Comparison of ENCODE assay signal across 10 cellular contexts in the genomic region with DNA sequence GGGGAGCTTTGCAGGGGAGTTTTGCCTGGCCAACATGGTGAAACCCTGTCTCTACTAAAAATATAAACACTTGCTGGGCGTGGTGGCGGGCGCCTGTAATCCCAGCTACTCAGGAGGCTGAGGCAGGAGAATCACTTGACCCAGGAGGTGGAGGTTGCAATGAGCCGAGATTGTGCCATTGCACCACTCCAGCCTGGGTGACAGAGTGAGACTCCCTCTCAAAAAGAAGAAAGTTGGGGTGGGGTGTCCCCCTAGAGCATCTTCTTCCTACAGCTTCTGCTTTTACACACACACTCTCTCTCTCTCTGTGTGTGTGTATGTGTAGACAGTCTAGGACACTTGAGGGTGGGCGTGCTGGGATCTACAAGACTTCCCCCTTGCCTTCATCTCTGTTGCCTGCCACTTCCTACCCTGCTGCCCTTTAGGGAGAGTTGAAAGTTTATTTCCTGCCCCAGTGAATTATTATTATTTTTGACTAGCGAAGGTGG. TPM values are rescaled to one million over a fixed set of nuclear protein-coding genes. Genes with fewer than 3 reads are reported as not detected.
A peak's percentile ranks its signal among the peaks of the same experiment; 100 is the strongest.
DNase-seq lines count a peak whose midpoint lies in the region; ATAC-seq and TF ChIP-seq lines count a peak whose summit lies in the region.
"Had no signal": no experiment of that assay in that cellular context is flagged by ENCODE, and none has a peak within 500 bp of the region (broad histone marks: within the 10 kb centered on the region; RNA-seq: fewer than 3 reads in every experiment).

No MANE protein-coding gene starts in this region.

- H3K27me3 Mint-ChIP-seq in T-helper 1 cell treated with Interleukin-12 subunit alpha and Interleukin-12 subunit beta and Interleukin-4 antibody, amounts not matched to agents 30 μg/mL and 1 μg/mL, for 36 hours (ENCODE audit: low read depth) = peaks cover 9% of the 10 kb centered on the region
- no peaks in the 10 kb centered on the region for H3K27me3 Mint-ChIP-seq in activated CD4-positive, alpha-beta memory T cell treated with anti-CD3 and anti-CD28 coated beads for 36 hours

- intact Hi-C loops in activated CD4-positive, alpha-beta memory T cell treated with anti-CD3 and anti-CD28 coated beads for 36 hours (cut with micrococcal nuclease) = loop anchor here (1.0 to 2.0 kb wide), 2 partner anchors 23 to 46 kb away; no protein-coding TSS in a partner anchor

- H3K4me1 Mint-ChIP-seq in T-helper 1 cell treated with Interleukin-12 subunit alpha and Interleukin-12 subunit beta and Interleukin-4 antibody, amounts not matched to agents 30 μg/mL and 1 μg/mL, for 36 hours (ENCODE audit: low read depth) = peaks cover 30% of the 10 kb centered on the region
- peaks cover 15% of the 10 kb centered on the region for H3K4me1 Mint-ChIP-seq in activated CD4-positive, alpha-beta memory T cell treated with anti-CD3 and anti-CD28 coated beads for 36 hours (ENCODE audit: low read depth)

- TF ChIP-seq CTCF in omental fat pad (IDR thresholded peaks at IDR 0.05) = no peak

- H3K9me3 Mint-ChIP-seq in T-helper 1 cell treated with Interleukin-12 subunit alpha and Interleukin-12 subunit beta and Interleukin-4 antibody, amounts not matched to agents 30 μg/mL and 1 μg/mL, for 36 hours = no peaks in the 10 kb centered on the region
- H3K9me3 Mint-ChIP-seq in activated CD4-positive, alpha-beta memory T cell treated with anti-CD3 and anti-CD28 coated beads for 36 hours = no peaks in the 10 kb centered on the region
- H3K9me3 Mint-ChIP-seq: mesothelial cell of epicardium had no signal

- peak overlapping the region; percentile 41 for H3K4me3 Mint-ChIP-seq in T-helper 1 cell treated with Interleukin-12 subunit alpha and Interleukin-12 subunit beta and Interleukin-4 antibody, amounts not matched to agents 30 μg/mL and 1 μg/mL, for 36 hours
- no peak overlapping the region for H3K4me3 Mint-ChIP-seq in activated CD4-positive, alpha-beta memory T cell treated with anti-CD3 and anti-CD28 coated beads for 36 hours
- H3K4me3 Mint-ChIP-seq: mesothelial cell of epicardium had no signal

- peak; percentile 15 for ATAC-seq in HG03039 (IDR thresholded peaks at IDR 0.05; ENCODE audit: unreplicated experiment)
- ATAC-seq in omental fat pad (ENCODE audit: low FRiP score) = peak; percentile 19

- H3K36me3 Mint-ChIP-seq in T-helper 1 cell treated with Interleukin-12 subunit alpha and Interleukin-12 subunit beta and Interleukin-4 antibody, amounts not matched to agents 30 μg/mL and 1 μg/mL, for 36 hours (ENCODE audit: low read depth) = no peaks in the 10 kb centered on the region
- no peaks in the 10 kb centered on the region for H3K36me3 Mint-ChIP-seq in activated CD4-positive, alpha-beta memory T cell treated with anti-CD3 and anti-CD28 coated beads for 36 hours
- H3K36me3 Mint-ChIP-seq: mesothelial cell of epicardium had no signal

- POLR2A ChIA-PET in activated CD4-positive, alpha-beta memory T cell treated with anti-CD3 and anti-CD28 coated beads for 36 hours (lab: Charles Lee) = no interaction called here

- H3K27ac Mint-ChIP-seq in T-helper 1 cell treated with Interleukin-12 subunit alpha and Interleukin-12 subunit beta and Interleukin-4 antibody, amounts not matched to agents 30 μg/mL and 1 μg/mL, for 36 hours = peak overlapping the region; percentile 75
- peak overlapping the region; percentile 69 for H3K27ac Mint-ChIP-seq in activated CD4-positive, alpha-beta memory T cell treated with anti-CD3 and anti-CD28 coated beads for 36 hours
- H3K27ac Mint-ChIP-seq: mesothelial cell of epicardium had no signal

- no peak for DNase-seq in T-helper 1 cell
- no peak for DNase-seq in activated CD4-positive, alpha-beta memory T cell treated with anti-CD3 and anti-CD28 coated beads for 36 hours
- DNase-seq in omental fat pad (ENCODE audit: low spot score) = no peak
- no peak for DNase-seq in NCI-H2227 treated with DMSO at 0.1 percent for 48 hours (lab: John Stamatoyannopoulos, UW)
- DNase-seq in NCI-H510A treated with DMSO at 0.1 percent for 48 hours (lab: John Stamatoyannopoulos, UW) = no peak
- no peak for DNase-seq in NCI-H1436 (lab: John Stamatoyannopoulos, UW)
- DNase-seq: NCI-H2029 had no signal

- CTCF ChIA-PET in activated CD4-positive, alpha-beta memory T cell treated with anti-CD3 and anti-CD28 coated beads for 36 hours (lab: Charles Lee) = interaction anchor here (1.4 to 5.1 kb wide), 5 partner anchors 8 to 53 kb away, joined by 6 to 28 read pairs (median 10); no protein-coding TSS in a partner anchor

RNA-seq across cellular contexts. Expression of a gene that starts 21.7 kb away (rescaled TPM):
- under 1 TPM; 0.45 to 0.73 TPM for total RNA-seq in activated CD4-positive, alpha-beta memory T cell treated with anti-CD3 and anti-CD28 coated beads for 36 hours
- total RNA-seq in omental fat pad = 10 to 100 TPM in 3 of 4 donors, 1 to 10 TPM in 1; 7.3 to 75.2 (median 31.9) TPM

RNA-seq across cellular contexts. Expression of a gene that starts 58.3 kb away (rescaled TPM):
- total RNA-seq in activated CD4-positive, alpha-beta memory T cell treated with anti-CD3 and anti-CD28 coated beads for 36 hours = 10 to 100 TPM; 20.8 to 21.5 TPM
- total RNA-seq in omental fat pad = 10 to 100 TPM; 10.6 to 35.8 (median 15.6) TPM

Comparison
In these comparisons a context has a peak if more than half of its experiments do, and no peak if none do; other contexts are left out.
1. RNA of a gene that starts 21.7 kb away (total RNA-seq): 7.3 to 75.2 TPM in omental fat pad; 0.45 to 0.73 TPM in activated CD4-positive, alpha-beta memory T cell treated with anti-CD3 and anti-CD28 coated beads for 36 hours; every median in the first group is over 4 times any median in the second.